2 cellular contexts compared by ENCODE assay signal in genomic region chr1:63713627-63714481, GRCh38.
A peak's percentile ranks its signal among the peaks of the same experiment; 100 is the strongest.
TF ChIP-seq lines count a peak whose summit lies in the region.

No MANE protein-coding gene starts in this region.

TF ChIP-seq in HepG2, 621 proteins besides CTCF, POLR2A, EP300 and RAD21:
- no peak for TF ChIP-seq ZNF577 (CRISPR knock-in tag; IDR thresholded peaks at IDR 0.05; ENCODE audit: borderline replicate concordance, low read depth)
- TF ChIP-seq YY1 (IDR thresholded peaks at IDR 0.05; ENCODE audit: insufficient read depth, insufficient replicate concordance, low read depth, low read length): no peak
- TF ChIP-seq, protein P1, sequence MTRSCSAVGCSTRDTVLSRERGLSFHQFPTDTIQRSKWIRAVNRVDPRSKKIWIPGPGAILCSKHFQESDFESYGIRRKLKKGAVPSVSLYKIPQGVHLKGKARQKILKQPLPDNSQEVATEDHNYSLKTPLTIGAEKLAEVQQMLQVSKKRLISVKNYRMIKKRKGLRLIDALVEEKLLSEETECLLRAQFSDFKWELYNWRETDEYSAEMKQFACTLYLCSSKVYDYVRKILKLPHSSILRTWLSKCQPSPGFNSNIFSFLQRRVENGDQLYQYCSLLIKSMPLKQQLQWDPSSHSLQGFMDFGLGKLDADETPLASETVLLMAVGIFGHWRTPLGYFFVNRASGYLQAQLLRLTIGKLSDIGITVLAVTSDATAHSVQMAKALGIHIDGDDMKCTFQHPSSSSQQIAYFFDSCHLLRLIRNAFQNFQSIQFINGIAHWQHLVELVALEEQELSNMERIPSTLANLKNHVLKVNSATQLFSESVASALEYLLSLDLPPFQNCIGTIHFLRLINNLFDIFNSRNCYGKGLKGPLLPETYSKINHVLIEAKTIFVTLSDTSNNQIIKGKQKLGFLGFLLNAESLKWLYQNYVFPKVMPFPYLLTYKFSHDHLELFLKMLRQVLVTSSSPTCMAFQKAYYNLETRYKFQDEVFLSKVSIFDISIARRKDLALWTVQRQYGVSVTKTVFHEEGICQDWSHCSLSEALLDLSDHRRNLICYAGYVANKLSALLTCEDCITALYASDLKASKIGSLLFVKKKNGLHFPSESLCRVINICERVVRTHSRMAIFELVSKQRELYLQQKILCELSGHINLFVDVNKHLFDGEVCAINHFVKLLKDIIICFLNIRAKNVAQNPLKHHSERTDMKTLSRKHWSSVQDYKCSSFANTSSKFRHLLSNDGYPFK (CRISPR knock-in tag; IDR thresholded peaks at IDR 0.05; ENCODE audit: borderline replicate concordance): no peak
- peak; percentile 50; the same call in 1 of the 2 replicates for TF ChIP-seq ZNF629 (CRISPR knock-in tag; conservative IDR thresholded peaks at IDR 0.05)
TF ChIP-seq in HepG2: peak in this region for 1.

TF ChIP-seq in IMR-90, 13 proteins besides CTCF, POLR2A, EP300 and RAD21:
- no peak for TF ChIP-seq MXI1 (IDR thresholded peaks at IDR 0.05; ENCODE audit: borderline replicate concordance, low read depth, low read length)
- TF ChIP-seq NFE2L2 (IDR thresholded peaks at IDR 0.05; ENCODE audit: low read depth, low read length): no peak
- TF ChIP-seq CEBPB (IDR thresholded peaks at IDR 0.05; ENCODE audit: low read depth, low read length): no peak
- no peak for TF ChIP-seq MAFK (IDR thresholded peaks at IDR 0.05; ENCODE audit: low read depth, low read length)
- no peak for TF ChIP-seq RFX5 (IDR thresholded peaks at IDR 0.05; ENCODE audit: low read depth, low read length)
- TF ChIP-seq BHLHE40 (IDR thresholded peaks at IDR 0.05; ENCODE audit: low read depth, low read length): peak; percentile 27; the same call in 1 of the 2 replicates
- peak; percentile 18 for TF ChIP-seq RCOR1 (IDR thresholded peaks at IDR 0.05; ENCODE audit: insufficient replicate concordance, low read length)
- TF ChIP-seq FOS (IDR thresholded peaks at IDR 0.05; ENCODE audit: low read depth, low read length): peak; percentile 55
- TF ChIP-seq SMC3 (IDR thresholded peaks at IDR 0.05; ENCODE audit: low read depth, low read length): no peak
- TF ChIP-seq CHD1 (IDR thresholded peaks at IDR 0.05; ENCODE audit: low read depth, low read length): no peak
